ENCODE assay signal across 17 cellular contexts in genomic region chr21:24367936-24368335, GRCh38.
DNase-seq lines count a peak whose midpoint lies in the region; ATAC-seq and TF ChIP-seq lines count a peak whose summit lies in the region.
"Had no signal": no experiment of that assay in that cellular context is flagged by ENCODE, and none has a peak within 500 bp of the region (broad histone marks: within the 10 kb centered on the region; RNA-seq: fewer than 3 reads in every experiment).

No MANE protein-coding gene starts in this region.

- H3K4me1 Mint-ChIP-seq in Calu3 (ENCODE audit: low read depth, unreplicated experiment) (peaks cover 14% of the 10 kb centered on the region), neural progenitor cell (no peaks in the 10 kb centered on the region)

- H2BK120ac ChIP-seq in mesendoderm (ENCODE audit: low read depth, low read length), result no peak overlapping the region

- no peak overlapping the region for H2AK5ac ChIP-seq in mesendoderm (ENCODE audit: low read length)

- no peak overlapping the region for H3K56ac ChIP-seq in mesendoderm (ENCODE audit: low read length)

- ATAC-seq in psoas muscle, result no peak

- H4K8ac ChIP-seq in mesendoderm (ENCODE audit: low read depth, low read length), result no peak overlapping the region

- H4K5ac ChIP-seq in mesendoderm (ENCODE audit: low read length), result no peak overlapping the region

- H3K9ac ChIP-seq in mesendoderm (ENCODE audit: low read length) (no peak overlapping the region), neural progenitor cell (no peak overlapping the region)

- in situ Hi-C loops in astrocyte of the spinal cord (cut with HindIII; ENCODE audit: low sequenced_read_pairs), result no loop called here

- H3K36me3 ChIP-seq in mesendoderm (ENCODE audit: control insufficient read depth, insufficient read depth, low read length) (no peaks in the 10 kb centered on the region), psoas muscle (ENCODE audit: insufficient read depth in 1 of 2, low read depth in 1 of 2) (no peaks in the 10 kb centered on the region), neural progenitor cell (no peaks in the 10 kb centered on the region)
- H3K36me3 ChIP-seq: HAP-1 had no signal

- H3K36me3 Mint-ChIP-seq in Calu3 (ENCODE audit: insufficient read depth, unreplicated experiment) (no peaks in the 10 kb centered on the region), neural progenitor cell (no peaks in the 10 kb centered on the region)

- H3K4me2 ChIP-seq in mesendoderm (ENCODE audit: low read length) (no peak overlapping the region), neural progenitor cell (no peak overlapping the region)

- H3K9me3 ChIP-seq in psoas muscle (no peaks in the 10 kb centered on the region), neural progenitor cell (ENCODE audit: low read depth) (peaks cover 34% of the 10 kb centered on the region)
- H3K9me3 ChIP-seq: HAP-1 had no signal

- BruUV-seq in Calu3 (replicated peaks; lab: Mats Ljungman, UMichigan), result no TSS peak

- no peak overlapping the region for H3K18ac ChIP-seq in mesendoderm (ENCODE audit: low read length)

- H2AFZ ChIP-seq in neural progenitor cell (replicated peaks), result no peak overlapping the region

- H3K27ac ChIP-seq in mesendoderm (ENCODE audit: low read depth, low read length), result no peak overlapping the region
- H3K27ac ChIP-seq in psoas muscle, result no peak overlapping the region
- no peak overlapping the region for H3K27ac ChIP-seq in neural progenitor cell
- H3K27ac ChIP-seq: HL-60 had no signal

- CTCF ChIA-PET in Calu3 (lab: Charles Lee), result no interaction called here

- H4K20me1 ChIP-seq in neural progenitor cell (ENCODE audit: low read depth), result no peaks in the 10 kb centered on the region

- H3K4me3 ChIP-seq in astrocyte of the spinal cord (ENCODE audit: low read depth, low read length), result no peak overlapping the region
- no peak overlapping the region for H3K4me3 ChIP-seq in mesendoderm (ENCODE audit: low read length)
- H3K4me3 ChIP-seq in psoas muscle, result no peak overlapping the region
- H3K4me3 ChIP-seq in neural progenitor cell, result no peak overlapping the region
- no peak overlapping the region for H3K4me3 ChIP-seq in foreskin fibroblast (ENCODE audit: low read depth in 1 of 2, low read length in 2 of 2)
- H3K4me3 ChIP-seq: HAP-1 had no signal

- no peaks in the 10 kb centered on the region for H3K27me3 Mint-ChIP-seq in Calu3 (ENCODE audit: unreplicated experiment)
- no peaks in the 10 kb centered on the region for H3K27me3 Mint-ChIP-seq in neural progenitor cell (ENCODE audit: insufficient read depth, low read depth)

- H3K27ac Mint-ChIP-seq in Calu3 (ENCODE audit: unreplicated experiment) (peak overlapping the region; percentile 92), neural progenitor cell (no peak overlapping the region)

- H2BK5ac ChIP-seq in mesendoderm (ENCODE audit: low read length), result no peak overlapping the region

- H3K79me1 ChIP-seq in mesendoderm (ENCODE audit: low read length), result no peaks in the 10 kb centered on the region

- H3K79me2 ChIP-seq in mesendoderm (ENCODE audit: control insufficient read depth, insufficient read depth, low read length), result no peaks in the 10 kb centered on the region
- no peaks in the 10 kb centered on the region for H3K79me2 ChIP-seq in neural progenitor cell (ENCODE audit: low read depth)

- H3K27me3 ChIP-seq in mesendoderm (ENCODE audit: insufficient read depth, low read length, poor library complexity) (no peaks in the 10 kb centered on the region), psoas muscle (ENCODE audit: insufficient read depth in 3 of 3, low read length in 2 of 3) (no peaks in the 10 kb centered on the region), neural progenitor cell (no peaks in the 10 kb centered on the region)

- no peak overlapping the region for H3K23ac ChIP-seq in mesendoderm (ENCODE audit: low read length)

- H3K9me3 Mint-ChIP-seq in Calu3 (ENCODE audit: low read depth, unreplicated experiment) (no peaks in the 10 kb centered on the region), neural progenitor cell (no peaks in the 10 kb centered on the region)

- intact Hi-C loops in Calu3 (cut with micrococcal nuclease; ENCODE audit: unreplicated experiment), result no loop called here
- intact Hi-C loops in psoas muscle (cut with DNase I), result no loop called here

- no peak overlapping the region for H2BK15ac ChIP-seq in mesendoderm (replicated peaks; ENCODE audit: low read depth)

- H3K4ac ChIP-seq in mesendoderm (ENCODE audit: low read depth, low read length), result no peak overlapping the region

- no peak for DNase-seq in Calu3
- peak; percentile 49 for DNase-seq in NCI-H226
- peak; percentile 17 for DNase-seq in astrocyte of the spinal cord (ENCODE audit: low read depth, low spot score)
- DNase-seq in mesendoderm, result peak; percentile 3
- no peak for DNase-seq in psoas muscle
- DNase-seq in AG20443 (ENCODE audit: low spot score), result no peak
- no peak for DNase-seq in neural progenitor cell (ENCODE audit: low spot score)
- DNase-seq in foreskin fibroblast, result no peak
- DNase-seq: COR-L47, DMS53, KBM-7, NCI-H1436 treated with DMSO at 0.1 percent for 48 hours, NCI-H2081, NCI-H510A, SHP77 had no signal

- no peaks in the 10 kb centered on the region for H3K4me1 ChIP-seq in mesendoderm (ENCODE audit: control insufficient read depth, low read depth, low read length)
- no peaks in the 10 kb centered on the region for H3K4me1 ChIP-seq in psoas muscle
- no peaks in the 10 kb centered on the region for H3K4me1 ChIP-seq in neural progenitor cell

- TF ChIP-seq CTCF in Calu3 (IDR thresholded peaks at IDR 0.05; ENCODE audit: unreplicated experiment) (no peak), astrocyte of the spinal cord (IDR thresholded peaks at IDR 0.05; ENCODE audit: low read depth, low read length) (no peak), psoas muscle (IDR thresholded peaks at IDR 0.05) (no peak), neural progenitor cell (IDR thresholded peaks at IDR 0.05) (no peak), foreskin fibroblast (IDR thresholded peaks at IDR 0.05; ENCODE audit: low read depth, low read length) (no peak)

- no peaks in the 10 kb centered on the region for H3F3A ChIP-seq in neural progenitor cell (ENCODE audit: low read depth)

- no peak overlapping the region for H3K4me3 Mint-ChIP-seq in Calu3 (ENCODE audit: low read depth, unreplicated experiment)
- no peak overlapping the region for H3K4me3 Mint-ChIP-seq in neural progenitor cell

Comparison
In these comparisons a context has a peak if more than half of its experiments do, and no peak if none do; other contexts are left out.
1. DNase-seq: peak in NCI-H226 (single experiment), astrocyte of the spinal cord (single experiment) and mesendoderm (single experiment); none in Calu3 (single experiment), psoas muscle (0 of 2), AG20443 (single experiment), neural progenitor cell (single experiment) and foreskin fibroblast (0 of 2).